Comparison of ENCODE assay signal across 8 cellular contexts in genomic region chr15:90903733-90904536, GRCh38. TPM values are rescaled to one million over a fixed set of nuclear protein-coding genes. Genes with fewer than 3 reads are reported as not detected.
DNase-seq lines count a peak whose midpoint lies in the region; ATAC-seq and TF ChIP-seq lines count a peak whose summit lies in the region.

No MANE protein-coding gene starts in this region.

- no peaks in the 10 kb centered on the region for H3F3A ChIP-seq in neural cell (ENCODE audit: insufficient read depth, low read length, poor library complexity, severe bottlenecking)

- H3K27me3 ChIP-seq in RWPE2 (ENCODE audit: insufficient read depth, poor library complexity, severe bottlenecking) (no peaks in the 10 kb centered on the region), neural cell (ENCODE audit: insufficient read depth, low read depth, low read length) (no peaks in the 10 kb centered on the region)

- H3K4me3 Mint-ChIP-seq in T-helper 1 cell treated with Interleukin-12 subunit alpha and Interleukin-12 subunit beta and Interleukin-4 antibody, amounts not matched to agents 30 μg/mL and 1 μg/mL, for 36 hours = peak overlapping the region; percentile 89

- H3K27ac ChIP-seq in RWPE2 (ENCODE audit: poor library complexity, severe bottlenecking) (peak overlapping the region; percentile 34), neural cell (ENCODE audit: low read length) (peak overlapping the region; percentile 79)

- H3K4me1 Mint-ChIP-seq in T-helper 1 cell treated with Interleukin-12 subunit alpha and Interleukin-12 subunit beta and Interleukin-4 antibody, amounts not matched to agents 30 μg/mL and 1 μg/mL, for 36 hours (ENCODE audit: low read depth) = peaks cover 39% of the 10 kb centered on the region

- peaks cover 14% of the 10 kb centered on the region for H3K36me3 ChIP-seq in RWPE2 (ENCODE audit: low read depth)
- H3K36me3 ChIP-seq in neural cell (ENCODE audit: insufficient read depth, low read length) = peaks cover 7% of the 10 kb centered on the region

- H3K9me2 ChIP-seq in neural cell (ENCODE audit: insufficient read depth, low read length) = no peaks in the 10 kb centered on the region

- H3K36me3 Mint-ChIP-seq in T-helper 1 cell treated with Interleukin-12 subunit alpha and Interleukin-12 subunit beta and Interleukin-4 antibody, amounts not matched to agents 30 μg/mL and 1 μg/mL, for 36 hours (ENCODE audit: low read depth) = peaks cover 32% of the 10 kb centered on the region

- peak overlapping the region; percentile 53 for H3K4me3 ChIP-seq in RWPE2 (ENCODE audit: severe bottlenecking)
- peak overlapping the region; percentile 81 for H3K4me3 ChIP-seq in epithelial cell of proximal tubule (ENCODE audit: low read depth, low read length)
- H3K4me3 ChIP-seq in neural cell (ENCODE audit: low read length) = peak overlapping the region; percentile 97

- TF ChIP-seq RAD21 in neural cell (conservative IDR thresholded peaks at IDR 0.05) = no peak

- DNase-seq in T-helper 1 cell (no peak), RWPE2 (ENCODE audit: low spot score) (no peak), epithelial cell of proximal tubule (ENCODE audit: low read depth) (no peak), NCI-H1694 (lab: John Stamatoyannopoulos, UW) (no peak)

- TF ChIP-seq CTCF in RWPE2 (IDR thresholded peaks at IDR 0.05; ENCODE audit: poor library complexity, severe bottlenecking) (no peak), epithelial cell of proximal tubule (conservative IDR thresholded peaks at IDR 0.05; ENCODE audit: low read depth, low read length) (peak; percentile 20), neural cell (IDR thresholded peaks at IDR 0.05; ENCODE audit: poor library complexity, severe bottlenecking) (peak; percentile 30)

- ATAC-seq in RWPE2 (ENCODE audit: low read depth) = no peak
- no peak for ATAC-seq in GM21367 (IDR thresholded peaks at IDR 0.05; ENCODE audit: unreplicated experiment)
- no peak for ATAC-seq in GM18517 (IDR thresholded peaks at IDR 0.05; ENCODE audit: unreplicated experiment)

- peak overlapping the region; percentile 85 for H3K9ac ChIP-seq in neural cell (ENCODE audit: low read length)

- no peaks in the 10 kb centered on the region for H3K27me3 Mint-ChIP-seq in T-helper 1 cell treated with Interleukin-12 subunit alpha and Interleukin-12 subunit beta and Interleukin-4 antibody, amounts not matched to agents 30 μg/mL and 1 μg/mL, for 36 hours (ENCODE audit: low read depth)

- H2AFZ ChIP-seq in neural cell (ENCODE audit: low read depth, low read length) = no peak overlapping the region

- TF ChIP-seq EP300 in neural cell (conservative IDR thresholded peaks at IDR 0.05; ENCODE audit: poor library complexity, severe bottlenecking) = no peak

- no peaks in the 10 kb centered on the region for H4K20me1 ChIP-seq in neural cell (ENCODE audit: insufficient read depth)

- H3K4me1 ChIP-seq in RWPE2 (ENCODE audit: insufficient read depth, poor library complexity, severe bottlenecking) = peaks cover 5% of the 10 kb centered on the region

- H3K9me3 ChIP-seq in RWPE2 (ENCODE audit: severe bottlenecking) = no peaks in the 10 kb centered on the region
- H3K9me3 ChIP-seq in neural cell (ENCODE audit: low read length) = no peaks in the 10 kb centered on the region

- H3K9me3 Mint-ChIP-seq in T-helper 1 cell treated with Interleukin-12 subunit alpha and Interleukin-12 subunit beta and Interleukin-4 antibody, amounts not matched to agents 30 μg/mL and 1 μg/mL, for 36 hours = no peaks in the 10 kb centered on the region

- H3K27ac Mint-ChIP-seq in T-helper 1 cell treated with Interleukin-12 subunit alpha and Interleukin-12 subunit beta and Interleukin-4 antibody, amounts not matched to agents 30 μg/mL and 1 μg/mL, for 36 hours = peak overlapping the region; percentile 87

- H3K4me2 ChIP-seq in neural cell (ENCODE audit: low read length) = peak overlapping the region; percentile 86

- no peaks in the 10 kb centered on the region for H3K79me2 ChIP-seq in neural cell (replicated peaks; ENCODE audit: insufficient read depth, low read length)

TF ChIP-seq in neural cell, 6 proteins besides CTCF, POLR2A, EP300 and RAD21:
- TF ChIP-seq POLR2AphosphoS5 (IDR thresholded peaks at IDR 0.05) = no peak
- no peak for TF ChIP-seq REST (IDR thresholded peaks at IDR 0.05; ENCODE audit: borderline replicate concordance)
- no peak for TF ChIP-seq SMC3 (conservative IDR thresholded peaks at IDR 0.05; ENCODE audit: poor library complexity)
- TF ChIP-seq MXI1 (conservative IDR thresholded peaks at IDR 0.05; ENCODE audit: poor library complexity, severe bottlenecking) = peak; percentile 35
- TF ChIP-seq EZH2 (IDR thresholded peaks at IDR 0.05; ENCODE audit: borderline replicate concordance, insufficient read depth, low read length, poor library complexity, severe bottlenecking) = no peak
- no peak for TF ChIP-seq TAF1 (IDR thresholded peaks at IDR 0.05; ENCODE audit: low read depth)

RNA-seq across cellular contexts. Expression of gene MAN2A2, which starts 0.8 kb away (rescaled TPM):
- 19.8 and 25.3 TPM in 2 replicates for total RNA-seq in epithelial cell of proximal tubule
- polyA plus RNA-seq in neural cell = 59.8 and 102 TPM in 2 replicates
- polyA minus RNA-seq in neural cell = 41.4 and 48.9 TPM in 2 replicates

RNA-seq across cellular contexts. Expression of gene FES, which starts 19.6 kb away (rescaled TPM):
- 24.6 and 24.7 TPM in 2 replicates for total RNA-seq in epithelial cell of proximal tubule
- polyA plus RNA-seq in neural cell = not detected in 2 replicates
- not detected in 2 replicates for polyA minus RNA-seq in neural cell

RNA-seq across cellular contexts. Expression of gene HDDC3, which starts 28.4 kb away (rescaled TPM):
- 21.8 and 28.5 TPM in 2 replicates for total RNA-seq in epithelial cell of proximal tubule
- polyA plus RNA-seq in neural cell = 20.1 and 34.6 TPM in 2 replicates
- polyA minus RNA-seq in neural cell = 21.3 and 23.4 TPM in 2 replicates

RNA-seq across cellular contexts. Expression of gene UNC45A, which starts 31.1 kb away (rescaled TPM):
- 30.8 and 49.5 TPM in 2 replicates for total RNA-seq in epithelial cell of proximal tubule
- 41.3 and 51.4 TPM in 2 replicates for polyA plus RNA-seq in neural cell
- 54.3 and 66.5 TPM in 2 replicates for polyA minus RNA-seq in neural cell

RNA-seq across cellular contexts. Expression of gene FURIN, which starts 35.5 kb away (rescaled TPM):
- total RNA-seq in epithelial cell of proximal tubule = 91.0 and 104 TPM in 2 replicates
- 2.9 and 4.3 TPM in 2 replicates for polyA plus RNA-seq in neural cell
- 6.9 and 8.0 TPM in 2 replicates for polyA minus RNA-seq in neural cell
